18 cellular contexts compared by ENCODE assay signal in genomic region chr5:143041461-143041860, GRCh38.
DNase-seq lines count a peak whose midpoint lies in the region; ATAC-seq and TF ChIP-seq lines count a peak whose summit lies in the region.
"Had no signal": no experiment of that assay in that cellular context is flagged by ENCODE, and none has a peak within 500 bp of the region (broad histone marks: within the 10 kb centered on the region; RNA-seq: fewer than 3 reads in every experiment).

No MANE protein-coding gene starts in this region.

- H4K91ac ChIP-seq in mesenchymal stem cell (ENCODE audit: low read length): no peak overlapping the region

- no peak overlapping the region for H3K18ac ChIP-seq in mesenchymal stem cell (ENCODE audit: low read depth in 1 of 2, low read length in 2 of 2)

- H2BK15ac ChIP-seq in mesenchymal stem cell (ENCODE audit: low read depth, poor library complexity, severe bottlenecking): no peak overlapping the region

- no peaks in the 10 kb centered on the region for H3K79me1 ChIP-seq in mesenchymal stem cell (replicated peaks; ENCODE audit: low read length, poor library complexity, severe bottlenecking)

- H3K4ac ChIP-seq in mesenchymal stem cell (ENCODE audit: low read depth in 1 of 2, low read length in 2 of 2): no peak overlapping the region

- peak overlapping the region; percentile 44 for H2AK5ac ChIP-seq in mesenchymal stem cell (ENCODE audit: low read length, severe bottlenecking)

- CTCF ChIA-PET in HCT116 (lab: Charles Lee): no interaction called here

- no peaks in the 10 kb centered on the region for H3K9me2 ChIP-seq in HCT116 (ENCODE audit: insufficient read depth)

- no peak overlapping the region for H3K23ac ChIP-seq in mesenchymal stem cell (ENCODE audit: low read length in 2 of 2)

- H2BK120ac ChIP-seq in mesenchymal stem cell (ENCODE audit: low read depth, low read length): no peak overlapping the region

- H3K9me3 ChIP-seq in HCT116 (ENCODE audit: control insufficient read depth in 1 of 2, insufficient read depth in 1 of 2, low read depth in 1 of 2, low read length in 2 of 2) (no peaks in the 10 kb centered on the region), mesenchymal stem cell (ENCODE audit: control insufficient read depth, low read length) (no peaks in the 10 kb centered on the region)
- H3K9me3 ChIP-seq: mucosa of descending colon, testis had no signal

- TF ChIP-seq POLR2A in HCT116 (IDR thresholded peaks at IDR 0.05; ENCODE audit: borderline replicate concordance, extremely low read depth, insufficient read depth, insufficient read length): no peak

- no peak overlapping the region for H2BK5ac ChIP-seq in mesenchymal stem cell (ENCODE audit: low read depth, low read length, poor library complexity, severe bottlenecking)

- TF ChIP-seq RAD21 in HCT116 (IDR thresholded peaks at IDR 0.05; ENCODE audit: low read depth): no peak

- RAD21 ChIA-PET in HCT116 (lab: Charles Lee; ENCODE audit: low non-redundant PET in 1 of 2, low total read pairs in 2 of 2, uncharacterized antibody in 2 of 2, unreplicated experiment in 2 of 2): no interaction called here

- no TSS peak for BruUV-seq in HCT116 (replicated peaks; lab: Mats Ljungman, UMichigan)

- no peak overlapping the region for H3K9ac ChIP-seq in HCT116 (ENCODE audit: low read length)
- no peak overlapping the region for H3K9ac ChIP-seq in mesenchymal stem cell (ENCODE audit: low read length)

- H3K4me2 ChIP-seq in HCT116 (ENCODE audit: low read length) (peak overlapping the region; percentile 48; the same call in 1 of the 2 replicates), mesenchymal stem cell (ENCODE audit: low read length, poor library complexity, severe bottlenecking) (no peak overlapping the region)

- H3K27ac ChIP-seq in HCT116 (ENCODE audit: low read depth, low read length): no peak overlapping the region
- peak overlapping the region; percentile 11 for H3K27ac ChIP-seq in angular gyrus (ENCODE audit: low read depth, low read length)
- no peak overlapping the region for H3K27ac ChIP-seq in mesenchymal stem cell (ENCODE audit: low read length, poor library complexity, severe bottlenecking)
- H3K27ac ChIP-seq: testis had no signal

- POLR2A ChIA-PET in HCT116 (lab: Charles Lee): interaction anchor here (0.6 kb wide), 1 partner anchor 141 kb away, joined by 3 read pairs; no protein-coding TSS in a partner anchor

- no peak overlapping the region for H4K8ac ChIP-seq in mesenchymal stem cell (ENCODE audit: low read length)

- H4K20me1 ChIP-seq in HCT116 (ENCODE audit: insufficient read depth): no peaks in the 10 kb centered on the region

- ATAC-seq in HCT116: no peak
- ATAC-seq in HG03460 (IDR thresholded peaks at IDR 0.05; ENCODE audit: unreplicated experiment): no peak
- ATAC-seq in GM21717 (IDR thresholded peaks at IDR 0.05; ENCODE audit: unreplicated experiment): no peak
- ATAC-seq: left lobe of liver had no signal

- DNase-seq in HCT116 (ENCODE audit: low read depth, low spot score): no peak
- peak; percentile 88 for DNase-seq in NCI-H1694 treated with DMSO at 0.1 percent for 48 hours (lab: John Stamatoyannopoulos, UW)
- no peak for DNase-seq in mesenchymal stem cell
- no peak for DNase-seq in midbrain (lab: John Stamatoyannopoulos, UW)
- DNase-seq: activated CD4-positive, alpha-beta T cell treated with anti-CD3 and anti-CD28 coated beads, Interleukin-2, amount 50 U/mL, for 1 hour; activated CD8-positive, alpha-beta memory T cell treated with anti-CD3 and anti-CD28 coated beads, Interleukin-2, amount 50 U/mL, for 4 hours; activated effector memory CD4-positive, alpha-beta T cell treated with anti-CD3 and anti-CD28 coated beads, Interleukin-2, amount 50 U/mL, for 16 hours; CD4-positive, alpha-beta memory T cell; dermis blood vessel endothelial cell; DND-41; mucosa of descending colon; stimulated activated CD4-positive, alpha-beta T cell treated with anti-CD3 and anti-CD28 coated beads, Interleukin-15, amount 100 ng/mL, for 24 hours; T-helper 1 cell; testis had no signal

- H3K27me3 ChIP-seq in HCT116 (ENCODE audit: insufficient read depth, low read length) (no peaks in the 10 kb centered on the region), mesenchymal stem cell (ENCODE audit: control insufficient read depth in 1 of 2, insufficient read depth in 1 of 2, low read length in 2 of 2) (peaks cover 0 to 6% of the 10 kb centered on the region in 2 experiments)
- H3K27me3 ChIP-seq: testis had no signal

- H3K4me1 ChIP-seq in HCT116 (ENCODE audit: control insufficient read depth in 1 of 2, insufficient read depth in 2 of 2, low read length in 2 of 2): peaks cover 11 to 29% of the 10 kb centered on the region in 2 experiments
- H3K4me1 ChIP-seq in mesenchymal stem cell (ENCODE audit: control insufficient read depth, insufficient read depth, low read depth, low read length): peaks cover 5% of the 10 kb centered on the region
- H3K4me1 ChIP-seq: testis had no signal

- H3K79me2 ChIP-seq in HCT116 (ENCODE audit: insufficient read depth, low read length): no peaks in the 10 kb centered on the region

- H3K4me3 ChIP-seq in HCT116 (replicated peaks in 1 of 2; ENCODE audit: low read depth in 1 of 2, low read length in 2 of 2) (no peak overlapping the region), mesenchymal stem cell (ENCODE audit: insufficient read depth in 1 of 2, low read depth in 1 of 2, low read length in 2 of 2) (no peak overlapping the region)
- H3K4me3 ChIP-seq: mucosa of descending colon, testis had no signal

- H3K36me3 ChIP-seq in HCT116 (ENCODE audit: control insufficient read depth in 1 of 2, insufficient read depth in 2 of 2, low read length in 2 of 2) (no peaks in the 10 kb centered on the region), mesenchymal stem cell (ENCODE audit: control insufficient read depth in 1 of 2, insufficient read depth in 2 of 2, low read depth in 1 of 2, low read length in 2 of 2) (peaks cover 0 to 3% of the 10 kb centered on the region in 2 experiments)

- H2AFZ ChIP-seq in HCT116 (ENCODE audit: low read depth, low read length, poor library complexity, severe bottlenecking) (no peak overlapping the region), mesenchymal stem cell (ENCODE audit: low read depth, low read length) (no peak overlapping the region)

- 95% methylated on average over 6 of the region's 7 CpGs for WGBS in mesenchymal stem cell

- H3K14ac ChIP-seq in mesenchymal stem cell (ENCODE audit: low read length in 2 of 2): no peak overlapping the region

- H2BK12ac ChIP-seq in mesenchymal stem cell (ENCODE audit: low read length in 2 of 2): no peak overlapping the region

- intact Hi-C loops in HCT116 (cut with micrococcal nuclease): no loop called here

- TF ChIP-seq CTCF in HCT116 (IDR thresholded peaks at IDR 0.05 in 2 of 3, conservative IDR thresholded peaks at IDR 0.05 in 1 of 3; ENCODE audit: borderline replicate concordance in 1 of 3, insufficient read depth in 1 of 3, low read depth in 2 of 3, low read length in 2 of 3): no peak

TF ChIP-seq in HCT116, 20 proteins besides CTCF, POLR2A, EP300 and RAD21 (continues in another document):
- TF ChIP-seq YY1 (IDR thresholded peaks at IDR 0.05; ENCODE audit: extremely low read depth, insufficient replicate concordance, low read depth, low read length): no peak
- no peak for TF ChIP-seq SP1 (IDR thresholded peaks at IDR 0.05; ENCODE audit: low read depth)
- TF ChIP-seq EGR1 (IDR thresholded peaks at IDR 0.05; ENCODE audit: low read depth): no peak
- no peak for TF ChIP-seq TCF7L2 (IDR thresholded peaks at IDR 0.05; ENCODE audit: borderline replicate concordance, extremely low read depth, insufficient read depth, insufficient read length)
- no peak for TF ChIP-seq EZH2phosphoT487 (IDR thresholded peaks at IDR 0.05; ENCODE audit: borderline replicate concordance)
- no peak for TF ChIP-seq SRF (IDR thresholded peaks at IDR 0.05; ENCODE audit: low read depth)
- no peak for TF ChIP-seq CBX3 (IDR thresholded peaks at IDR 0.05; ENCODE audit: low read depth)
- TF ChIP-seq ZBTB33 (IDR thresholded peaks at IDR 0.05; ENCODE audit: extremely low read depth, insufficient replicate concordance, low read length): no peak
- TF ChIP-seq ZNF274 (IDR thresholded peaks at IDR 0.05; ENCODE audit: low read depth, low read length): no peak
- no peak for TF ChIP-seq FOSL1 (IDR thresholded peaks at IDR 0.05; ENCODE audit: low read depth)
- no peak for TF ChIP-seq EZH2 (IDR thresholded peaks at IDR 0.05)
- no peak for TF ChIP-seq POLR2AphosphoS5 (IDR thresholded peaks at IDR 0.05; ENCODE audit: low read depth, low read length)
